In the genomic region with DNA sequence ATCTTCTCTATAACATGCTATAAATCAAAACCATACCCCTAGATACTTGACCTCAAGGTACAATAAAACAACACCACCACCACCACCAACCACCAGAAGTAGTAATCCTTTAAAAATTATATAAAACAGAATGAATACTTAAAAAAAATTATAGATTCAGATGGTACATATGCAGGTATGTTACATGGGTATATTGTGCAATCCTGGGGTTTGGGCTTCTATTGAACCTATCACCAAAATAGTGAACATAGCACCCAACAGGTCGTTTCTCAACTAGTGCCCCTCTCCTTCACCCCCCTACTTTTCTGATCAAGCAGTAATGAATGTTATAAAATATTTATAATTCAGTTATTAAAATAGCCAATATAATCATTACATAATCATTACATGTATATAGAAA, we compare ENCODE assay signal across 8 cellular contexts.
"Had no signal": no experiment of that assay in that cellular context is flagged by ENCODE, and none has a peak within 500 bp of the region (broad histone marks: within the 10 kb centered on the region; RNA-seq: fewer than 3 reads in every experiment).

No MANE protein-coding gene starts in this region.

- FAIRE-seq: G401.6, GM12878, GM12891, GM12892, GM18507, GM19239 had no signal

- DNase-seq: GDM1, GF-D8 had no signal

- ATAC-seq: GM12878 had no signal

- H3K4me3 ChIP-seq: GM12878 had no signal
